In genomic region chr1:110859062-110859461, GRCh38 we compare ENCODE assay signal across 17 cellular contexts. TPM values are rescaled to one million over a fixed set of nuclear protein-coding genes. Genes with fewer than 3 reads are reported as not detected.
DNase-seq lines count a peak whose midpoint lies in the region; ATAC-seq, FAIRE-seq and TF ChIP-seq lines count a peak whose summit lies in the region.
"Had no signal": no experiment of that assay in that cellular context is flagged by ENCODE, and none has a peak within 500 bp of the region (broad histone marks: within the 10 kb centered on the region; RNA-seq: fewer than 3 reads in every experiment).

No MANE protein-coding gene starts in this region.

- H3K27ac Mint-ChIP-seq in stimulated activated memory B cell treated with anti-CD40 and anti-IgM and Interleukin-4, amounts not matched to agents 10 μg/mL and 1 μg/mL and 100 μg/mL, for 72 hours, result peak overlapping the region; percentile 66

- no peaks in the 10 kb centered on the region for H3K27me3 Mint-ChIP-seq in stimulated activated memory B cell treated with anti-CD40 and anti-IgM and Interleukin-4, amounts not matched to agents 10 μg/mL and 1 μg/mL and 100 μg/mL, for 72 hours

- DNase-seq in GM12892 (ENCODE audit: insufficient read length) (no peak), GOT3 (lab: John Stamatoyannopoulos, UW) (no peak), foreskin fibroblast (no peak)
- DNase-seq: AML-193, COR-L47, NCI-H1092, NCI-H2081 treated with DMSO at 0.1 percent for 48 hours, NCI-H524, Peyer's patch, Right ventricle myocardium superior had no signal

- ATAC-seq in HG02678 (IDR thresholded peaks at IDR 0.05; ENCODE audit: unreplicated experiment) (peak; percentile 45), HG03565 (IDR thresholded peaks at IDR 0.05; ENCODE audit: unreplicated experiment) (no peak)
- ATAC-seq in stimulated activated memory B cell treated with anti-CD40 and anti-IgM and Interleukin-4, amounts not matched to agents 10 μg/mL and 1 μg/mL and 100 μg/mL, for 72 hours, result peak; percentile 72
- ATAC-seq: HepG2 had no signal

- no peak overlapping the region for H3K4me3 ChIP-seq in foreskin fibroblast (ENCODE audit: low read depth in 1 of 2, low read length in 2 of 2)
- H3K4me3 ChIP-seq: HAP-1, Peyer's patch, SK-N-MC had no signal

- no peak for TF ChIP-seq POLR2A in GM12892 (IDR thresholded peaks at IDR 0.05; ENCODE audit: low read depth, low read length)

- H3K27ac ChIP-seq in angular gyrus (ENCODE audit: low read depth, low read length), result peak overlapping the region; percentile 9
- H3K27ac ChIP-seq: Peyer's patch, SK-N-MC had no signal

- H3K36me3 Mint-ChIP-seq in stimulated activated memory B cell treated with anti-CD40 and anti-IgM and Interleukin-4, amounts not matched to agents 10 μg/mL and 1 μg/mL and 100 μg/mL, for 72 hours, result no peaks in the 10 kb centered on the region

- TF ChIP-seq CTCF in foreskin fibroblast (IDR thresholded peaks at IDR 0.05; ENCODE audit: low read depth, low read length), result no peak

- peak; percentile 81 for FAIRE-seq in GM12892 (lab: Jason Lieb, UNC)
- FAIRE-seq: HepG2 had no signal

- H3K4me3 Mint-ChIP-seq in stimulated activated memory B cell treated with anti-CD40 and anti-IgM and Interleukin-4, amounts not matched to agents 10 μg/mL and 1 μg/mL and 100 μg/mL, for 72 hours, result no peak overlapping the region

- peaks cover 44% of the 10 kb centered on the region for H3K4me1 Mint-ChIP-seq in stimulated activated memory B cell treated with anti-CD40 and anti-IgM and Interleukin-4, amounts not matched to agents 10 μg/mL and 1 μg/mL and 100 μg/mL, for 72 hours

- H3K9me3 Mint-ChIP-seq in stimulated activated memory B cell treated with anti-CD40 and anti-IgM and Interleukin-4, amounts not matched to agents 10 μg/mL and 1 μg/mL and 100 μg/mL, for 72 hours, result peaks cover 6% of the 10 kb centered on the region

RNA-seq across cellular contexts. Expression of gene CD53, which starts 13.9 kb away (rescaled TPM):
- polyA plus RNA-seq in GM12892 (2012; ENCODE audit: missing spikeins), result 441 TPM
- polyA plus RNA-seq: HepG2 had no signal
